Comparison of ENCODE assay signal across 18 cellular contexts in the genomic region with DNA sequence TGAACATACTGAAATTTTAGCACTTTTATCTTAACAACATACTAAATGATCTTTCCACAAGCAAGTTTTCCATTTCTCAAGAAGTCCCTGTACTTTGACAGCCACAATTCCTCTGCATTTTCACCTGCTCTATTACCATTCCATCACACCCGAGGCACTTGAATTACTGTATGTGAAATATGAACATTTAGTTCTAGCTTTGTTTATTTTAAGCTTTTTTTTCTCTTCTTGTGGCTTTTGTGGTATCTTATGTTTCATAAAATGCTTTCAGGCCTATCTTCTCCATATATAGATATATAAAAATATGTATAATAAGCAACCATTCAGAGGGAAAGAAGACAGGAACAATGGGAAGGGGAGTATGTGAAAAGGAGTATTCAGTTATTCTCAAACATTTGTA.
"Had no signal": no experiment of that assay in that cellular context is flagged by ENCODE, and none has a peak within 500 bp of the region (broad histone marks: within the 10 kb centered on the region; RNA-seq: fewer than 3 reads in every experiment).

No MANE protein-coding gene starts in this region.

- H3K36me3 ChIP-seq: cardiac muscle cell, left ventricle myocardium inferior, right atrium auricular region, transverse colon had no signal

- H3K9me3 ChIP-seq: left ventricle myocardium inferior, mucosa of descending colon, right atrium auricular region, transverse colon had no signal

- H3K4me3 ChIP-seq: cardiac muscle cell, coronary artery, left ventricle myocardium inferior, mucosa of descending colon, right atrium auricular region, transverse colon had no signal

- H3K27me3 ChIP-seq: cardiac muscle cell, right atrium auricular region, transverse colon had no signal

- ATAC-seq: mucosa of descending colon; natural killer cell treated with Interleukin-12 subunit alpha and Interleukin-12 subunit beta and Interleukin-15 and Interleukin-18, amount 100 ng/mL, for 72 hours had no signal

- H3K4me1 ChIP-seq: left ventricle myocardium inferior, right atrium auricular region had no signal

- DNase-seq: activated CD4-positive, alpha-beta memory T cell treated with anti-CD3 and anti-CD28 coated beads for 36 hours; activated CD4-positive, alpha-beta T cell treated with anti-CD3 and anti-CD28 coated beads, Interleukin-2, amount 10 ng/mL, durations not matched to agents 24 days and 14 days; activated CD8-positive, alpha-beta memory T cell treated with anti-CD3 and anti-CD28 coated beads, Interleukin-2, amount 50 U/mL, for 48 hours; activated gamma-delta T cell; activated naive CD4-positive, alpha-beta T cell treated with anti-CD3 and anti-CD28 coated beads, Interleukin-2, amount 50 U/mL, for 16 hours; activated T-cell treated with anti-CD3 and anti-CD28 coated beads, Interleukin-2, amount 50 U/mL, for 24 hours; cerebellar nuclear complex; foreskin melanocyte; left ventricle myocardium inferior; mucosa of descending colon; stimulated activated CD4-positive, alpha-beta T cell treated with anti-CD3 and anti-CD28 coated beads, Interleukin-2, amount 100 ng/mL, for 48 hours; stimulated activated naive CD4-positive, alpha-beta T cell treated with Interleukin-2 at 50 U/mL for 16 hours; T-helper 9 cell; transverse colon had no signal
